ENCODE assay signal across 9 cellular contexts in genomic region chr17:69501591-69502468, GRCh38.
DNase-seq lines count a peak whose midpoint lies in the region; ATAC-seq and TF ChIP-seq lines count a peak whose summit lies in the region.
"Had no signal": no experiment of that assay in that cellular context is flagged by ENCODE, and none has a peak within 500 bp of the region (broad histone marks: within the 10 kb centered on the region; RNA-seq: fewer than 3 reads in every experiment).

No MANE protein-coding gene starts in this region.

- peak overlapping the region; percentile 43 for H2AFZ ChIP-seq in parathyroid adenoma

- no peak overlapping the region for H3K4me3 ChIP-seq in parathyroid adenoma (ENCODE audit: low read depth, low read length)

- in situ Hi-C loops in GM13976 (cut with MboI; ENCODE audit: low sequenced_read_pairs, unreplicated experiment) = loop anchor here (25.0 kb wide), 1 partner anchor 715 kb away; no protein-coding TSS in a partner anchor

- peaks cover 5% of the 10 kb centered on the region for H3K36me3 Mint-ChIP-seq in T-helper 17 cell (ENCODE audit: low read depth)

- DNase-seq in GM04504 (ENCODE audit: low read depth) (peak; percentile 38), HT1080 (ENCODE audit: low read depth) (peak; percentile 13), T-helper 17 cell (no peak), Right ventricle myocardium superior (no peak), GM13976 (ENCODE audit: low spot score) (no peak)

- no peak overlapping the region for H3K4me2 ChIP-seq in parathyroid adenoma (ENCODE audit: low read length)

- no peaks in the 10 kb centered on the region for H3K79me2 ChIP-seq in parathyroid adenoma

- H3K27me3 Mint-ChIP-seq in T-helper 17 cell = no peaks in the 10 kb centered on the region

- H3K27ac ChIP-seq in parathyroid adenoma = no peak overlapping the region

- H3K4me1 ChIP-seq in parathyroid adenoma = no peaks in the 10 kb centered on the region

- H3K27ac Mint-ChIP-seq in T-helper 17 cell = peak overlapping the region; percentile 62
- H3K27ac Mint-ChIP-seq: T-helper 1 cell treated with Interleukin-12 subunit alpha and Interleukin-12 subunit beta and Interleukin-4 antibody, amounts not matched to agents 30 μg/mL and 1 μg/mL, for 36 hours had no signal

- H3K4me1 Mint-ChIP-seq in T-helper 17 cell = peaks cover 27% of the 10 kb centered on the region

- intact Hi-C loops in Right ventricle myocardium superior (cut with DNase I) = loop anchor here (10.0 kb wide), 1 partner anchor 87 kb away; the partner anchor contains the start of gene MAP2K6

- H3K4me3 Mint-ChIP-seq in T-helper 17 cell = no peak overlapping the region
- H3K4me3 Mint-ChIP-seq: T-helper 1 cell treated with Interleukin-12 subunit alpha and Interleukin-12 subunit beta and Interleukin-4 antibody, amounts not matched to agents 30 μg/mL and 1 μg/mL, for 36 hours had no signal

- no peaks in the 10 kb centered on the region for H3K36me3 ChIP-seq in parathyroid adenoma (ENCODE audit: control insufficient read depth, insufficient read depth, low read length)

- H3K9me3 ChIP-seq in T-helper 17 cell (ENCODE audit: control insufficient read depth, low read length, poor library complexity, severe bottlenecking) (no peaks in the 10 kb centered on the region), parathyroid adenoma (ENCODE audit: control insufficient read depth, low read length) (no peaks in the 10 kb centered on the region)

- TF ChIP-seq CTCF in parathyroid adenoma (IDR thresholded peaks at IDR 0.05) (no peak), GM13976 (IDR thresholded peaks at IDR 0.05; ENCODE audit: borderline replicate concordance, control extremely low read depth, extremely low read depth, insufficient read depth, missing control alignments) (no peak)

- H3K27me3 ChIP-seq in parathyroid adenoma (ENCODE audit: control insufficient read depth, insufficient read depth, low read length) = no peaks in the 10 kb centered on the region

- ATAC-seq in T-helper 17 cell (no peak), Right ventricle myocardium superior (ENCODE audit: poor library complexity) (peak; percentile 78), HG02870 (IDR thresholded peaks at IDR 0.05; ENCODE audit: unreplicated experiment) (no peak), GM21529 (IDR thresholded peaks at IDR 0.05; ENCODE audit: unreplicated experiment) (no peak)

- no peak overlapping the region for H3K9ac ChIP-seq in parathyroid adenoma

Comparison
In these comparisons a context has a peak if more than half of its experiments do, and no peak if none do; other contexts are left out.
1. DNase-seq: peak in GM04504 (single experiment) and HT1080 (single experiment); none in T-helper 17 cell (0 of 3), Right ventricle myocardium superior (single experiment) and GM13976 (single experiment).